ENCODE assay signal across 1 cellular context in the genomic region with DNA sequence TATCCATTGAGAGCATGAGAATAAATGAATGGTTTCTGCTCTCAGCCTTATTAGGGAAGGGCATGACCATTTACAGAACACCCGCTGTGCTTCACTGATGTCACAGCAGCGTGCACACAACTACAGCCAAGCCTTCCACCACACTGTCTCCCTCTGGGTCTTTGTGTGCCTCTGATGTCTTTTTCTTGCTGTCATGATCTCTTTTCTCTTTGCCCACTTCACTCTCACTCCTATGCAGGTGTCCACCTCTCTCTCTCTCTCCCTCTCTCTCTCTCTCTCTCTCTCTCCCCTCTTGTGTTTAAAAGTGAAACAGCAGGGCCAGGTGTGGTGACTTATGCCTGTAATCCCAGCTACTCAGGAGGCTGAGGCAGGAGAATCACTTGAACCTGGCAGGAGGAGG.
TF ChIP-seq lines count a peak whose summit lies in the region.

No MANE protein-coding gene starts in this region.

TF ChIP-seq in GM23338, 12 proteins besides CTCF, POLR2A, EP300 and RAD21 (continued from another document):
- no peak for TF ChIP-seq EZH2phosphoT487 (IDR thresholded peaks at IDR 0.05; ENCODE audit: unreplicated experiment)
